8 cellular contexts compared by ENCODE assay signal in genomic region chr1:200139661-200140250, GRCh38.
DNase-seq lines count a peak whose midpoint lies in the region; ATAC-seq and TF ChIP-seq lines count a peak whose summit lies in the region.

No MANE protein-coding gene starts in this region.

- no peaks in the 10 kb centered on the region for H3K9me3 Mint-ChIP-seq in Caco-2 (ENCODE audit: unreplicated experiment)
- no peaks in the 10 kb centered on the region for H3K9me3 Mint-ChIP-seq in activated CD4-positive, alpha-beta T cell treated with anti-CD3 and anti-CD28 coated beads, Interleukin-2, amount 10 ng/mL, durations not matched to agents 24 days and 14 days

- H3K27me3 ChIP-seq in Caco-2 (replicated peaks; ENCODE audit: control insufficient read depth, insufficient read depth, low read length): no peaks in the 10 kb centered on the region
- no peaks in the 10 kb centered on the region for H3K27me3 ChIP-seq in upper lobe of left lung

- POLR2A ChIA-PET in Caco-2 (lab: Charles Lee): no interaction called here

- H3K36me3 ChIP-seq in Caco-2 (ENCODE audit: control insufficient read depth, insufficient read depth, low read length) (no peaks in the 10 kb centered on the region), upper lobe of left lung (no peaks in the 10 kb centered on the region)

- no peak overlapping the region for H3K27ac Mint-ChIP-seq in Caco-2 (ENCODE audit: unreplicated experiment)
- H3K27ac Mint-ChIP-seq in activated CD4-positive, alpha-beta T cell treated with anti-CD3 and anti-CD28 coated beads, Interleukin-2, amount 10 ng/mL, durations not matched to agents 24 days and 14 days: no peak overlapping the region

- TF ChIP-seq CTCF in Caco-2 (IDR thresholded peaks at IDR 0.05; ENCODE audit: insufficient read depth in 1 of 2, low read depth in 1 of 2, low read length in 1 of 2, severe bottlenecking in 1 of 2, unreplicated experiment in 1 of 2) (peak; percentile 41 to 54), upper lobe of left lung (IDR thresholded peaks at IDR 0.05) (peak; percentile 35 to 71 (median 60))

- H3K27ac ChIP-seq in upper lobe of left lung: no peak overlapping the region

- peak in 1 of 2 experiments; percentile 42 for DNase-seq in Caco-2
- peak; percentile 69 to 83 for DNase-seq in NCI-H2081 (lab: John Stamatoyannopoulos, UW)
- DNase-seq in activated CD4-positive, alpha-beta T cell treated with anti-CD3 and anti-CD28 coated beads, Interleukin-2, amount 10 ng/mL, durations not matched to agents 24 days and 14 days: peak; percentile 79
- peak; percentile 5 for DNase-seq in iPS DF 4.7 (ENCODE audit: extremely low read depth, low spot score)
- peak in 1 of 2 donors; percentile 25 for DNase-seq in upper lobe of left lung
- DNase-seq in NCI-H146 (lab: John Stamatoyannopoulos, UW): no peak

- no peak for TF ChIP-seq EP300 in upper lobe of left lung (IDR thresholded peaks at IDR 0.05)

- no peaks in the 10 kb centered on the region for H3K4me1 Mint-ChIP-seq in Caco-2 (ENCODE audit: low read depth, unreplicated experiment)
- peaks cover 5% of the 10 kb centered on the region for H3K4me1 Mint-ChIP-seq in activated CD4-positive, alpha-beta T cell treated with anti-CD3 and anti-CD28 coated beads, Interleukin-2, amount 10 ng/mL, durations not matched to agents 24 days and 14 days

- TF ChIP-seq POLR2A in upper lobe of left lung (IDR thresholded peaks at IDR 0.05): no peak

- H3K4me3 Mint-ChIP-seq in Caco-2 (ENCODE audit: unreplicated experiment): no peak overlapping the region
- H3K4me3 Mint-ChIP-seq in activated CD4-positive, alpha-beta T cell treated with anti-CD3 and anti-CD28 coated beads, Interleukin-2, amount 10 ng/mL, durations not matched to agents 24 days and 14 days: no peak overlapping the region

- H3K9me3 ChIP-seq in Caco-2 (no peaks in the 10 kb centered on the region), upper lobe of left lung (no peaks in the 10 kb centered on the region)

- H3K36me3 Mint-ChIP-seq in Caco-2 (ENCODE audit: insufficient read depth, unreplicated experiment): no peaks in the 10 kb centered on the region
- H3K36me3 Mint-ChIP-seq in activated CD4-positive, alpha-beta T cell treated with anti-CD3 and anti-CD28 coated beads, Interleukin-2, amount 10 ng/mL, durations not matched to agents 24 days and 14 days (ENCODE audit: low read depth): no peaks in the 10 kb centered on the region

- H3K4me1 ChIP-seq in Caco-2 (no peaks in the 10 kb centered on the region), upper lobe of left lung (no peaks in the 10 kb centered on the region)

- H3K4me3 ChIP-seq in Caco-2 (ENCODE audit: low read depth, low read length) (no peak overlapping the region), upper lobe of left lung (no peak overlapping the region)

- WGBS in upper lobe of left lung, 2 donors: 72% methylated on average over 4 of the region's 4 CpGs

- intact Hi-C loops in Caco-2 (cut with micrococcal nuclease; ENCODE audit: unreplicated experiment): loop anchor here (1.0 to 10.0 kb wide), 5 partner anchors 137 to 455 kb away; no protein-coding TSS in a partner anchor
- intact Hi-C loops in activated CD4-positive, alpha-beta T cell treated with anti-CD3 and anti-CD28 coated beads, Interleukin-2, amount 10 ng/mL, durations not matched to agents 24 days and 14 days (cut with micrococcal nuclease): loop anchor here (1.0 to 10.0 kb wide), 6 partner anchors 15 to 455 kb away; partner anchors contain the start of gene ZNF281

- ATAC-seq in GM18511 (IDR thresholded peaks at IDR 0.05; ENCODE audit: unreplicated experiment): peak; percentile 87
- ATAC-seq in HG02981 (IDR thresholded peaks at IDR 0.05; ENCODE audit: unreplicated experiment): peak; percentile 84
- peak; percentile 63 to 73 for ATAC-seq in upper lobe of left lung (ENCODE audit: low FRiP score in 2 of 2)

- H3K27me3 Mint-ChIP-seq in Caco-2 (ENCODE audit: insufficient read depth, unreplicated experiment): no peaks in the 10 kb centered on the region
- peaks cover 9% of the 10 kb centered on the region for H3K27me3 Mint-ChIP-seq in activated CD4-positive, alpha-beta T cell treated with anti-CD3 and anti-CD28 coated beads, Interleukin-2, amount 10 ng/mL, durations not matched to agents 24 days and 14 days

- CTCF ChIA-PET in Caco-2 (lab: Charles Lee): no interaction called here

- BruUV-seq in Caco-2 (replicated peaks; lab: Mats Ljungman, UMichigan): no TSS peak
